Comparison of ENCODE assay signal across 12 cellular contexts in genomic region chr17:55731586-55732250, GRCh38. TPM values are rescaled to one million over a fixed set of nuclear protein-coding genes. Genes with fewer than 3 reads are reported as not detected.
DNase-seq lines count a peak whose midpoint lies in the region; ATAC-seq and TF ChIP-seq lines count a peak whose summit lies in the region.
"Had no signal": no experiment of that assay in that cellular context is flagged by ENCODE, and none has a peak within 500 bp of the region (broad histone marks: within the 10 kb centered on the region; RNA-seq: fewer than 3 reads in every experiment).

No MANE protein-coding gene starts in this region.

- DNase-seq in DMS 273 (lab: John Stamatoyannopoulos, UW; ENCODE audit: unreplicated experiment) (peak; percentile 69), DMS 273 treated with DMSO at 0.1 percent for 48 hours (lab: John Stamatoyannopoulos, UW) (no peak), neural crest cell (ENCODE audit: low read depth, low spot score) (no peak), vagina (ENCODE audit: extremely low spot score in 2 of 2) (peak in 1 of 2 donors; percentile 91), DMS79 treated with DMSO at 0.1 percent for 48 hours (lab: John Stamatoyannopoulos, UW) (no peak), H4 (ENCODE audit: low spot score) (no peak)
- no peak for DNase-seq in stimulated activated CD4-positive, alpha-beta T cell treated with anti-CD3 and anti-CD28 coated beads, Interleukin-2, amount 100 ng/mL, for 24 hours
- DNase-seq: natural killer cell had no signal

- H3K4me3 ChIP-seq in gastroesophageal sphincter (peak overlapping the region; percentile 22 to 38), vagina (peak overlapping the region; percentile 4 to 22)
- H3K4me3 ChIP-seq: GM12878 had no signal

- peak overlapping the region; percentile 42 for H3K4me3 Mint-ChIP-seq in neural crest cell
- H3K4me3 Mint-ChIP-seq: natural killer cell had no signal

- TF ChIP-seq CTCF in gastroesophageal sphincter (IDR thresholded peaks at IDR 0.05) (no peak), neural crest cell (conservative IDR thresholded peaks at IDR 0.05) (no peak), vagina (IDR thresholded peaks at IDR 0.05) (no peak)

- TF ChIP-seq POLR2A in gastroesophageal sphincter (IDR thresholded peaks at IDR 0.05) (peak in 1 of 2 donors; percentile 29), vagina (IDR thresholded peaks at IDR 0.05) (no peak)

- intact Hi-C loops in vagina (cut with DNase I), result no loop called here

- H3K36me3 ChIP-seq in gastroesophageal sphincter, result no peaks in the 10 kb centered on the region
- H3K36me3 ChIP-seq in vagina, result no peaks in the 10 kb centered on the region

- H3K27ac ChIP-seq in gastroesophageal sphincter (peak overlapping the region; percentile 63 to 83 (median 81)), vagina (peak overlapping the region; percentile 81)
- H3K27ac ChIP-seq: 22Rv1 had no signal

- H3K9me3 ChIP-seq in gastroesophageal sphincter (no peaks in the 10 kb centered on the region), vagina (no peaks in the 10 kb centered on the region)

- no peaks in the 10 kb centered on the region for H3K9me3 Mint-ChIP-seq in neural crest cell
- H3K9me3 Mint-ChIP-seq: natural killer cell had no signal

- peak; percentile 85 for ATAC-seq in gastroesophageal sphincter
- ATAC-seq: GM12878, natural killer cell had no signal

- 24 to 30% methylated on average over 5 to 10 of the region's 10 CpGs for WGBS in gastroesophageal sphincter (ENCODE audit: low coverage in 1 of 2), 2 donors

- peaks cover 49% of the 10 kb centered on the region for H3K4me1 Mint-ChIP-seq in neural crest cell
- H3K4me1 Mint-ChIP-seq: natural killer cell had no signal

- no peaks in the 10 kb centered on the region for H3K36me3 Mint-ChIP-seq in neural crest cell (ENCODE audit: low read depth)
- H3K36me3 Mint-ChIP-seq: natural killer cell had no signal

- no peaks in the 10 kb centered on the region for H3K27me3 Mint-ChIP-seq in neural crest cell (ENCODE audit: low read depth)

- no peaks in the 10 kb centered on the region for H3K27me3 ChIP-seq in gastroesophageal sphincter
- H3K27me3 ChIP-seq in vagina, result no peaks in the 10 kb centered on the region

- peak overlapping the region; percentile 79 for H3K27ac Mint-ChIP-seq in neural crest cell (ENCODE audit: unreplicated experiment)
- H3K27ac Mint-ChIP-seq: natural killer cell had no signal

- H3K4me1 ChIP-seq in gastroesophageal sphincter (peaks cover 16 to 87% (median 20%) of the 10 kb centered on the region in 3 donors), vagina (peaks cover 49% of the 10 kb centered on the region)

- no peak for TF ChIP-seq EP300 in gastroesophageal sphincter (IDR thresholded peaks at IDR 0.05)

RNA-seq across cellular contexts. Expression of gene TMEM100, which starts 9.1 kb away (rescaled TPM):
- total RNA-seq in gastroesophageal sphincter (10 to 100 TPM in 2 of 4 donors, 1 to 10 TPM in 2; 3.7 to 63.8 (median 10.4) TPM), neural crest cell (0.23 and 0.54 TPM in 2 replicates), vagina (20.6 TPM)
- 4.6 and 7.8 TPM in 2 replicates for total RNA-seq in H4 (2014; rRNA removed; shearing (Covaris generic))
- total RNA-seq: bronchial epithelial cell, GM12878, natural killer cell had no signal

RNA-seq across cellular contexts. Expression of gene PCTP, which starts 19.1 kb away (rescaled TPM):
- total RNA-seq in gastroesophageal sphincter (10 to 100 TPM; 11.3 to 27.3 (median 18.8) TPM), neural crest cell (15.4 and 16.4 TPM in 2 replicates), vagina (8.6 TPM)
- total RNA-seq in H4 (2014; rRNA removed; shearing (Covaris generic)), result 21.8 and 25.3 TPM in 2 replicates
